ENCODE assay signal across 8 cellular contexts in the genomic region with DNA sequence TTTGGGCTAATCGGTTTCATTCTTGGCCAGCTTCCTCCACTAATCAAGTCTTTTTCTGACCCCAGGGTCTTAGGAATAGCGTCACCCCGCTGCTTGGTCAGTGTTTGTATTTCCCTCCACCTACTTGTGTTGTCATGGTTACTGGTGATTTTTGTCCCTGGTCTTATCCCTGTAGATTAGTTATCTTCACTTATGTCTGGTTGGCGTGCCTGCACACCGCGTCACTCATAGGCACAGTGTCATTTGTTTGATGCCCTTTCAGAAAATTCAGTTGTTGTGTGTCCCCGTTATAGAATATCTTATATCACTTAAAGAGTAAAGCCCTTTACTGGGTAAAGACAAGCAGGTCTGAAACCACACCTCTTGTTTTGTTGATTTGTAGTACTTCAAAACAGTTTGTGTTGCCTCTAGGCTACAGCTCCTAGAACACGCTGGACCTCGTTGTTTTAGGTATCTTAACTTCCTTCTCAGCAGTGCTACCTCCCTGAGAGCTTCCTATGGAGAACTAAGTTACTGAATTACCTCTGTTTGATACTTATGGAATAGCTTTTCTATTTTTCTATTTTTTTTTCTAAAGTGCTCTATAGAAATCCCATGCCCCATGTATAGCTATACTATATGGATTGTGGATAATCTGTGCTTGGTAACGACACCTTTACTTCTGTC. TPM values are rescaled to one million over a fixed set of nuclear protein-coding genes. Genes with fewer than 3 reads are reported as not detected.
DNase-seq lines count a peak whose midpoint lies in the region; ATAC-seq and TF ChIP-seq lines count a peak whose summit lies in the region.

No MANE protein-coding gene starts in this region.

- peak; percentile 32 for DNase-seq in NCI-H2107 treated with DMSO at 0.1 percent for 48 hours (lab: John Stamatoyannopoulos, UW; ENCODE audit: unreplicated experiment)
- no peak for DNase-seq in NCI-H2107 (lab: John Stamatoyannopoulos, UW)
- no peak for DNase-seq in Jurkat, Clone E6-1 (ENCODE audit: low read depth, low spot score)
- DNase-seq in WTC11 (ENCODE audit: low spot score): no peak
- DNase-seq in fibroblast of the aortic adventitia (ENCODE audit: low read depth): peak; percentile 76
- no peak for DNase-seq in neural crest cell (ENCODE audit: low read depth, low spot score)
- DNase-seq in NCI-H1694 treated with DMSO at 0.1 percent for 48 hours (lab: John Stamatoyannopoulos, UW): no peak
- DNase-seq in NCI-H2196 (lab: John Stamatoyannopoulos, UW; ENCODE audit: unreplicated experiment): no peak

- no peak for ATAC-seq in WTC11

- peaks cover 18% of the 10 kb centered on the region for H3K4me1 Mint-ChIP-seq in WTC11
- peaks cover 29% of the 10 kb centered on the region for H3K4me1 Mint-ChIP-seq in neural crest cell

- H3K4me3 ChIP-seq in Jurkat, Clone E6-1 (ENCODE audit: low read length): peak overlapping the region; percentile 77
- H3K4me3 ChIP-seq in fibroblast of the aortic adventitia (ENCODE audit: low read depth, low read length): peak overlapping the region; percentile 99

- CTCF ChIA-PET in WTC11 (lab: Charles Lee): interaction anchor here (0.6 to 0.8 kb wide), 2 partner anchors 11 to 310 kb away, joined by 3 read pairs; no protein-coding TSS in a partner anchor

- H3K4me3 Mint-ChIP-seq in WTC11 (peak overlapping the region; percentile 85), neural crest cell (peak overlapping the region; percentile 96)

- H3K27me3 Mint-ChIP-seq in WTC11 (ENCODE audit: low read depth): no peaks in the 10 kb centered on the region
- H3K27me3 Mint-ChIP-seq in neural crest cell (ENCODE audit: low read depth): no peaks in the 10 kb centered on the region

- TF ChIP-seq CTCF in WTC11 (IDR thresholded peaks at IDR 0.05): no peak
- TF ChIP-seq CTCF in fibroblast of the aortic adventitia (IDR thresholded peaks at IDR 0.05; ENCODE audit: insufficient read depth, low read length): no peak
- TF ChIP-seq CTCF in neural crest cell (conservative IDR thresholded peaks at IDR 0.05): no peak

- POLR2A ChIA-PET in WTC11 (lab: Charles Lee): no interaction called here

- H3K9me3 Mint-ChIP-seq in WTC11 (no peaks in the 10 kb centered on the region), neural crest cell (no peaks in the 10 kb centered on the region)

- H3K36me3 Mint-ChIP-seq in WTC11 (no peaks in the 10 kb centered on the region), neural crest cell (ENCODE audit: low read depth) (no peaks in the 10 kb centered on the region)

- peak overlapping the region; percentile 23; the same call in 1 of the 2 replicates for H3K27ac Mint-ChIP-seq in WTC11
- H3K27ac Mint-ChIP-seq in neural crest cell (ENCODE audit: unreplicated experiment): peak overlapping the region; percentile 58

TF ChIP-seq in WTC11, 78 proteins besides CTCF, POLR2A, EP300 and RAD21:
- TF ChIP-seq, protein P1, sequence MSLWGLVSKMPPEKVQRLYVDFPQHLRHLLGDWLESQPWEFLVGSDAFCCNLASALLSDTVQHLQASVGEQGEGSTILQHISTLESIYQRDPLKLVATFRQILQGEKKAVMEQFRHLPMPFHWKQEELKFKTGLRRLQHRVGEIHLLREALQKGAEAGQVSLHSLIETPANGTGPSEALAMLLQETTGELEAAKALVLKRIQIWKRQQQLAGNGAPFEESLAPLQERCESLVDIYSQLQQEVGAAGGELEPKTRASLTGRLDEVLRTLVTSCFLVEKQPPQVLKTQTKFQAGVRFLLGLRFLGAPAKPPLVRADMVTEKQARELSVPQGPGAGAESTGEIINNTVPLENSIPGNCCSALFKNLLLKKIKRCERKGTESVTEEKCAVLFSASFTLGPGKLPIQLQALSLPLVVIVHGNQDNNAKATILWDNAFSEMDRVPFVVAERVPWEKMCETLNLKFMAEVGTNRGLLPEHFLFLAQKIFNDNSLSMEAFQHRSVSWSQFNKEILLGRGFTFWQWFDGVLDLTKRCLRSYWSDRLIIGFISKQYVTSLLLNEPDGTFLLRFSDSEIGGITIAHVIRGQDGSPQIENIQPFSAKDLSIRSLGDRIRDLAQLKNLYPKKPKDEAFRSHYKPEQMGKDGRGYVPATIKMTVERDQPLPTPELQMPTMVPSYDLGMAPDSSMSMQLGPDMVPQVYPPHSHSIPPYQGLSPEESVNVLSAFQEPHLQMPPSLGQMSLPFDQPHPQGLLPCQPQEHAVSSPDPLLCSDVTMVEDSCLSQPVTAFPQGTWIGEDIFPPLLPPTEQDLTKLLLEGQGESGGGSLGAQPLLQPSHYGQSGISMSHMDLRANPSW (CRISPR knock-in tag; conservative IDR thresholded peaks at IDR 0.05; ENCODE audit: low read depth): no peak
- no peak for TF ChIP-seq ZNF423 (CRISPR knock-in tag; IDR thresholded peaks at IDR 0.05)

RNA-seq across cellular contexts. Expression of a gene that starts 0.9 kb away (rescaled TPM):
- 4.6 TPM for polyA plus RNA-seq in Jurkat, Clone E6-1 (2012; ENCODE audit: insufficient read depth, insufficient read length)
- total RNA-seq in WTC11 (2021) (19.2 to 22.6 TPM (median 19.8 TPM) in 3 replicates), fibroblast of the aortic adventitia (ENCODE audit: low replicate concordance) (26.8 and 47.1 TPM in 2 replicates), neural crest cell (18.2 and 18.5 TPM in 2 replicates)

RNA-seq across cellular contexts. Expression of a gene that starts 7.7 kb away (rescaled TPM):
- 217 TPM for polyA plus RNA-seq in Jurkat, Clone E6-1 (2012; ENCODE audit: insufficient read depth, insufficient read length)
- total RNA-seq in WTC11 (2021) (43.9 to 51.6 TPM (median 49.8 TPM) in 3 replicates), fibroblast of the aortic adventitia (ENCODE audit: low replicate concordance) (1.6 and 58.9 TPM in 2 replicates), neural crest cell (69.3 and 71.7 TPM in 2 replicates)

Comparison
In these comparisons a context has a peak if more than half of its experiments do, and no peak if none do; other contexts are left out.
1. DNase-seq: peak in NCI-H2107 treated with DMSO at 0.1 percent for 48 hours (single experiment) and fibroblast of the aortic adventitia (single experiment); none in NCI-H2107 (single experiment), Jurkat, Clone E6-1 (single experiment), WTC11 (single experiment), neural crest cell (single experiment), NCI-H1694 treated with DMSO at 0.1 percent for 48 hours (single experiment) and NCI-H2196 (single experiment).